Comparison of ENCODE assay signal across 14 cellular contexts in genomic region chr13:103403814-103404213, GRCh38.
DNase-seq lines count a peak whose midpoint lies in the region; ATAC-seq and TF ChIP-seq lines count a peak whose summit lies in the region.
"Had no signal": no experiment of that assay in that cellular context is flagged by ENCODE, and none has a peak within 500 bp of the region (broad histone marks: within the 10 kb centered on the region; RNA-seq: fewer than 3 reads in every experiment).

No MANE protein-coding gene starts in this region.

- CTCF ChIA-PET in PC-9 (lab: Charles Lee), result no interaction called here
- CTCF ChIA-PET in HEK293T (lab: Yijun Ruan, JAX), result no interaction called here

- no peaks in the 10 kb centered on the region for H3K27me3 ChIP-seq in PC-9 (ENCODE audit: insufficient read depth, low read depth)
- H3K27me3 ChIP-seq: BLaER1 treated with 17β-estradiol and CSF1 and Interleukin-3, amounts not matched to agents 10 nM and 100 nM had no signal

- DNase-seq in NCI-H82 (lab: John Stamatoyannopoulos, UW) (peak; percentile 30), NCI-H82 treated with DMSO at 0.1 percent for 48 hours (lab: John Stamatoyannopoulos, UW; ENCODE audit: unreplicated experiment) (no peak), PC-9 (no peak), left colon (no peak), cardiac septum (ENCODE audit: low spot score) (no peak), HEK293T (ENCODE audit: extremely low spot score) (no peak)
- DNase-seq: Calu3; CD8-positive, alpha-beta T cell; DMS79 treated with DMSO at 0.1 percent for 48 hours; GF-D8 had no signal

- no peaks in the 10 kb centered on the region for H3K36me3 ChIP-seq in PC-9 (ENCODE audit: low read depth)
- H3K36me3 ChIP-seq: BLaER1 treated with 17β-estradiol and CSF1 and Interleukin-3, amounts not matched to agents 10 nM and 100 nM had no signal

- peaks cover 11% of the 10 kb centered on the region for H3K4me1 ChIP-seq in PC-9 (replicated peaks; ENCODE audit: insufficient read depth)
- H3K4me1 ChIP-seq: BLaER1 treated with 17β-estradiol and CSF1 and Interleukin-3, amounts not matched to agents 10 nM and 100 nM had no signal

- no peak for TF ChIP-seq CTCF in PC-9 (conservative IDR thresholded peaks at IDR 0.05)

- H3K27ac ChIP-seq in PC-9, result 0 out of 2 replicates have a peak overlapping the region, but pooled peaks have one; percentile 20
- H3K27ac ChIP-seq: BLaER1 treated with 17β-estradiol and CSF1 and Interleukin-3, amounts not matched to agents 10 nM and 100 nM had no signal

- no peak overlapping the region for H2AFZ ChIP-seq in PC-9

- H3K4me2 ChIP-seq in PC-9, result 0 out of 2 replicates have a peak overlapping the region, but pooled peaks have one; percentile 23
- H3K4me2 ChIP-seq: BLaER1 treated with 17β-estradiol and CSF1 and Interleukin-3, amounts not matched to agents 10 nM and 100 nM had no signal

- intact Hi-C loops in PC-9 (cut with micrococcal nuclease; ENCODE audit: unreplicated experiment) (no loop called here), left colon (cut with DNase I, micrococcal nuclease) (no loop called here), cardiac septum (cut with DNase I) (no loop called here)

- POLR2A ChIA-PET in PC-9 (lab: Charles Lee; ENCODE audit: unreplicated experiment), result no interaction called here
- POLR2A ChIA-PET in HEK293T (lab: Yijun Ruan, JAX), result no interaction called here

- no peaks in the 10 kb centered on the region for H3K79me2 ChIP-seq in PC-9 (ENCODE audit: low read depth)

- no peaks in the 10 kb centered on the region for H3F3A ChIP-seq in PC-9 (ENCODE audit: insufficient read depth, low read depth)

- no peak overlapping the region for H3K4me3 ChIP-seq in PC-9
- H3K4me3 ChIP-seq: BLaER1 treated with 17β-estradiol and CSF1 and Interleukin-3, amounts not matched to agents 10 nM and 100 nM had no signal

- ATAC-seq in left colon (peak; percentile 37), HG02885 (IDR thresholded peaks at IDR 0.05; ENCODE audit: poor library complexity, unreplicated experiment) (no peak)
- ATAC-seq: CD8-positive, alpha-beta T cell; HCT116; HepG2 had no signal

- H3K9me3 ChIP-seq in PC-9 (ENCODE audit: insufficient read depth, low read depth), result 0 out of 2 replicates have a peak, but pooled peaks cover 4% of the 10 kb centered on the region

- BruUV-seq in PC-9 (replicated peaks; lab: Mats Ljungman, UMichigan), result no TSS peak

- H4K20me1 ChIP-seq in PC-9 (ENCODE audit: insufficient read depth), result no peaks in the 10 kb centered on the region
- H4K20me1 ChIP-seq: BLaER1 treated with 17β-estradiol and CSF1 and Interleukin-3, amounts not matched to agents 10 nM and 100 nM had no signal

- no peaks in the 10 kb centered on the region for H3K9me2 ChIP-seq in PC-9 (ENCODE audit: insufficient read depth)

TF ChIP-seq in HEK293T, 16 proteins besides CTCF, POLR2A, EP300 and RAD21:
- TF ChIP-seq CTBP1 (IDR thresholded peaks at IDR 0.05; ENCODE audit: borderline replicate concordance) (no peak), FOXA1 (IDR thresholded peaks at IDR 0.05) (no peak), FOXM1 (IDR thresholded peaks at IDR 0.05; ENCODE audit: borderline replicate concordance) (no peak), HDGF (IDR thresholded peaks at IDR 0.05; ENCODE audit: borderline replicate concordance) (no peak), SP1 (IDR thresholded peaks at IDR 0.05) (no peak), NFRKB (IDR thresholded peaks at IDR 0.05) (no peak), BHLHE40 (IDR thresholded peaks at IDR 0.05; ENCODE audit: borderline replicate concordance) (no peak), LEF1 (IDR thresholded peaks at IDR 0.05; ENCODE audit: borderline replicate concordance) (no peak), TARDBP (IDR thresholded peaks at IDR 0.05) (no peak)
